Comparison of ENCODE assay signal across 8 cellular contexts in the genomic region with DNA sequence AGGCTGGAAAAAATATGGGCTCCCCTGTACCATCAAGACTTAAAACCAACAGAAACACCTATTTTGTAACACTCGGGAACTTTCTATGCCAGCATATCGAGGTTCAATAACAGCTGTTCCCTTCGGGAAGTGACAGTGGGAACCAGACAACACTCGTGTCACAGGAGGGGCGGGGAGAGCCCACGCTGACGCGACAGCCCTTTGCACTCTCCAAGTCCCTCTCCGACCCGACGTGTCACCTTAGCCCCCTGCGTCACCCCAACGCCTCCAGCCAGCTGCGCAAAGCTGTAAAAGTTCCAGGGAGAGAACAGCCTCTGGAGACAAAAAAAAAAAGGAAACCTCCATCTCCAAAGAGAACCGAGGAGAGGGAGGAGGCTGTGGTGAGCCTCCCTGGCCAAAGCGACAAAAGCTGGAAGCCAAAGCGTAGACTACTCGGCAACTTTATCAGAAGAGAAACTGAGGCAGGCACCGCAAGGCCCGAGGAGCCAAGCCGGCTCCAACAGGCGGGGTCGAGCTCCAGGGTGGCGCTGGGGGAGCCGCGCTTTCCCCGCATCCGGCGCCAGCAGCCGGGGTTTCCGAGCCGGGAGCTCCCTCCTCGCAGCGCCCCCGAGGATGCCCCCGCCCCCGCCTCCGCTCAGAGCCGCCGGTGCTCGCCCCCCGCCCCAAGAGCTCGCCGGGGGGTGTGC. TPM values are rescaled to one million over a fixed set of nuclear protein-coding genes. Genes with fewer than 3 reads are reported as not detected.
DNase-seq lines count a peak whose midpoint lies in the region; ATAC-seq and TF ChIP-seq lines count a peak whose summit lies in the region.

No MANE protein-coding gene starts in this region.

- DNase-seq in Right ventricle myocardium inferior (ENCODE audit: missing footprints): peak; percentile 72
- no peak for DNase-seq in cardiac septum (ENCODE audit: low spot score)
- DNase-seq in caudate nucleus (lab: John Stamatoyannopoulos, UW): peak in 27 of 61 donors; percentile 4 to 61 (median 32)
- peak; percentile 74 to 84 (median 81) for DNase-seq in right lobe of liver
- peak; percentile 28 to 46 (median 44) for DNase-seq in stimulated activated CD4-positive, alpha-beta T cell treated with anti-CD3 and anti-CD28 coated beads, TNF-alpha, amount 100 ng/mL, for 4 hours (ENCODE audit: low read depth in 3 of 3)
- DNase-seq in NCI-H1436 treated with DMSO at 0.1 percent for 48 hours (lab: John Stamatoyannopoulos, UW): no peak

- 3% methylated on average over 13 of the region's 44 CpGs for WGBS in right lobe of liver (ENCODE audit: insufficient coverage, low coverage, low lambda C conversion rate, missing lambda C conversion rate)

- TF ChIP-seq POLR2A in right lobe of liver (IDR thresholded peaks at IDR 0.05): peak; percentile 48

- ATAC-seq in Right ventricle myocardium inferior (peak; percentile 18), HG03460 (IDR thresholded peaks at IDR 0.05; ENCODE audit: unreplicated experiment) (peak; percentile 20), right lobe of liver (peak; percentile 45 to 70 (median 64))

- peaks cover 0 to 13% (median 4%) of the 10 kb centered on the region in 4 donors for H3K4me1 ChIP-seq in right lobe of liver

- no peaks in the 10 kb centered on the region for H3K27me3 ChIP-seq in right lobe of liver

- intact Hi-C loops in Right ventricle myocardium inferior (cut with DNase I) (no loop called here), cardiac septum (cut with DNase I) (loop anchor here (5.0 kb wide), 1 partner anchor 161 kb away; a partner anchor contains a TSS), right lobe of liver (cut with DNase I) (no loop called here)

- no peak for TF ChIP-seq CTCF in VCaP (conservative IDR thresholded peaks at IDR 0.05)
- no peak for TF ChIP-seq CTCF in right lobe of liver (IDR thresholded peaks at IDR 0.05)

- H3K27ac ChIP-seq in VCaP: peak overlapping the region; percentile 84
- H3K27ac ChIP-seq in caudate nucleus (ENCODE audit: low read depth, low read length): peak overlapping the region; percentile 76
- H3K27ac ChIP-seq in right lobe of liver: peak overlapping the region; percentile 98 to 99 (median 99)

- peaks cover 0 to 1% (median 0%) of the 10 kb centered on the region in 4 donors for H3K36me3 ChIP-seq in right lobe of liver

- H3K4me3 ChIP-seq in right lobe of liver: peak overlapping the region; percentile 87 to 94 (median 90)

- H3K9me3 ChIP-seq in right lobe of liver: no peaks in the 10 kb centered on the region

RNA-seq across cellular contexts. Expression of a gene that starts 0.8 kb away (rescaled TPM):
- total RNA-seq in Right ventricle myocardium inferior (22.3 TPM), cardiac septum (32.5 TPM), right lobe of liver (10 to 100 TPM; 19.8 to 48.4 (median 30.4) TPM)

Comparison
In these comparisons a context has a peak if more than half of its experiments do, and no peak if none do; other contexts are left out.
1. DNase-seq: peak in Right ventricle myocardium inferior (single experiment), right lobe of liver (3 of 3) and stimulated activated CD4-positive, alpha-beta T cell treated with anti-CD3 and anti-CD28 coated beads, TNF-alpha, amount 100 ng/mL, for 4 hours (3 of 3); none in cardiac septum (single experiment) and NCI-H1436 treated with DMSO at 0.1 percent for 48 hours (single experiment).
2. Peak in every context shown above with its lines, with median percentiles within 50 percentile points of each other: ATAC-seq and H3K27ac ChIP-seq.